Comparison of ENCODE assay signal across 15 cellular contexts in the genomic region with DNA sequence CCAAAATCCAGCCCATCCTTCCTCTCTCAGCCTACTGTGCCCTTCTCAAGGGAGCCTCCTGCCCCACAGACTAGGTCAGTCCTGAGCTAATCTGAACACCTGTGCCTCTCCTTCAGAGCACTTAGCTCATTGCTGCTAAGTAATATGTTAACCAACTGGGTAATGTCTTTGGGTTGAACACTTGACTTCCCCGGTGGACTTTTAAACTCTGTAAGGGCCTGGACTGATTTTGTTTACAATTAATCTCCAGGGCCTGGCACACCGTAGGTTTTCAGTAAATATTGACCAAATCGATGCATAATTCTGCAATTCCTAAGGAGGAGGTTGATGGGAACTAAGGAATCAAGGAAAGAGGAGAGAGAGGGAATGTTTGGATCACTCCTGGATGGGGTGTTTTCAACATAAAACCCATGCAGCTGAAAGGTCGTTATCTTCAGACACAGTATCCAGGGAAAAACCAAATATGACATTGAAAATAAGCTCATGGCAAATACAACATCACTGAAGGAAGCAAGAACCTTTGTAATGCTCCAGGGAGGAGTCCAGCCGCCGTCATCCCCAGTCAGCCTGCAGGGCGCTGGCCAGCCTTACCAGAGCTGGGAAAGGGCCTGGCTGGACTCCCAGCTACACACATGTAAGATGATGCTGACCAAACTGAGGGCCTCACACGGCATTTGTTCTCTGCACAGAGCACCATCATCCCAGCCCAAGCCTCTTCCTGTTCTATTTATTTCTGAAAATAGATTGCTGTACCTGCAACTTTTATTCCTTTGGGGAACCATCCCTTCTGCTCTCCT.
A peak's percentile ranks its signal among the peaks of the same experiment; 100 is the strongest.
DNase-seq lines count a peak whose midpoint lies in the region; TF ChIP-seq lines count a peak whose summit lies in the region.
"Had no signal": no experiment of that assay in that cellular context is flagged by ENCODE, and none has a peak within 500 bp of the region (broad histone marks: within the 10 kb centered on the region; RNA-seq: fewer than 3 reads in every experiment).

No MANE protein-coding gene starts in this region.

- H3K27me3 Mint-ChIP-seq in mesothelial cell of epicardium (ENCODE audit: low read depth), result peaks cover 7% of the 10 kb centered on the region

- no peaks in the 10 kb centered on the region for H3K36me3 Mint-ChIP-seq in mesothelial cell of epicardium

- WGBS in liver, result 43% methylated on average over 8 of the region's 8 CpGs
- 59 to 69% (median 64%) methylated on average over 7 to 8 of the region's 8 CpGs for WGBS in adrenal gland, 4 donors

- H3K27me3 ChIP-seq in liver (ENCODE audit: control insufficient read depth in 4 of 4, insufficient read depth in 4 of 4, low read length in 3 of 4) (peaks cover 0 to 2% (median 0%) of the 10 kb centered on the region in 4 donors), adrenal gland (no peaks in the 10 kb centered on the region)
- H3K27me3 ChIP-seq: testis had no signal

- H3K9me3 ChIP-seq in liver (ENCODE audit: control insufficient read depth in 4 of 4, low read length in 3 of 4), result peaks cover 0 to 2% (median under 1%) of the 10 kb centered on the region in 4 donors
- H3K9me3 ChIP-seq in adrenal gland (replicated peaks in 1 of 3), result no peaks in the 10 kb centered on the region
- H3K9me3 ChIP-seq: testis had no signal

- TF ChIP-seq CTCF in AG10803 (conservative IDR thresholded peaks at IDR 0.05; ENCODE audit: low read length), result no peak
- no peak for TF ChIP-seq CTCF in liver (IDR thresholded peaks at IDR 0.05; ENCODE audit: low read depth, low read length, missing input control)
- no peak for TF ChIP-seq CTCF in adrenal gland (IDR thresholded peaks at IDR 0.05)
- no peak for TF ChIP-seq CTCF in mesothelial cell of epicardium (IDR thresholded peaks at IDR 0.05; ENCODE audit: unreplicated experiment)

- H3K4me3 Mint-ChIP-seq in mesothelial cell of epicardium, result no peak overlapping the region
- H3K4me3 Mint-ChIP-seq: activated CD8-positive, alpha-beta T cell treated with anti-CD3 and anti-CD28 coated beads, Interleukin-2, amount 10 ng/mL, durations not matched to agents 7 days and 5 days had no signal

- peak; percentile 30 for DNase-seq in AG10803 (ENCODE audit: low read depth)
- DNase-seq in NCI-H2196 treated with DMSO at 0.1 percent for 48 hours (lab: John Stamatoyannopoulos, UW; ENCODE audit: unreplicated experiment), result peak; percentile 14
- peak; percentile 40 for DNase-seq in fibroblast of gingiva (ENCODE audit: low read depth)
- no peak for DNase-seq in adrenal gland
- no peak for DNase-seq in mesothelial cell of epicardium (ENCODE audit: low spot score in 2 of 2, unreplicated experiment in 2 of 2)
- DNase-seq in putamen (ENCODE audit: low spot score), result no peak
- DNase-seq in DMS 273 (lab: John Stamatoyannopoulos, UW; ENCODE audit: unreplicated experiment), result no peak
- DNase-seq: activated CD8-positive, alpha-beta T cell treated with anti-CD3 and anti-CD28 coated beads, Interleukin-2, amount 10 ng/mL, durations not matched to agents 7 days and 5 days; H7; Karpas-422; mammary epithelial cell; NCI-H1930; nucleus accumbens; testis had no signal

- no peak overlapping the region for H3K27ac Mint-ChIP-seq in mesothelial cell of epicardium
- H3K27ac Mint-ChIP-seq: activated CD8-positive, alpha-beta T cell treated with anti-CD3 and anti-CD28 coated beads, Interleukin-2, amount 10 ng/mL, durations not matched to agents 7 days and 5 days had no signal

- H3K36me3 ChIP-seq in liver (ENCODE audit: control insufficient read depth in 4 of 4, insufficient read depth in 3 of 4, low read depth in 1 of 4, low read length in 3 of 4), result no peaks in the 10 kb centered on the region
- H3K36me3 ChIP-seq in adrenal gland (replicated peaks in 1 of 2), result no peaks in the 10 kb centered on the region

- H3K9me3 Mint-ChIP-seq in mesothelial cell of epicardium, result peaks cover 5% of the 10 kb centered on the region

- H3K4me1 ChIP-seq in liver (ENCODE audit: control insufficient read depth in 4 of 4, insufficient read depth in 4 of 4, low read length in 3 of 4), result peaks cover 0 to 13% (median 5%) of the 10 kb centered on the region in 4 donors
- H3K4me1 ChIP-seq in adrenal gland (replicated peaks in 1 of 2), result no peaks in the 10 kb centered on the region
- H3K4me1 ChIP-seq: testis had no signal

- no peak overlapping the region for H3K9ac ChIP-seq in liver (ENCODE audit: low read depth in 1 of 2, low read length in 2 of 2)

- H3K27ac ChIP-seq in liver (ENCODE audit: low read depth in 1 of 2, low read length in 2 of 2) (no peak overlapping the region), adrenal gland (no peak overlapping the region)
- H3K27ac ChIP-seq: testis had no signal

- no peak overlapping the region for H3K4me3 ChIP-seq in AG10803 (ENCODE audit: low read length)
- H3K4me3 ChIP-seq in liver (ENCODE audit: low read depth in 1 of 3, low read length in 3 of 3), result no peak overlapping the region
- no peak overlapping the region for H3K4me3 ChIP-seq in adrenal gland
- H3K4me3 ChIP-seq: testis had no signal

- no peak for TF ChIP-seq POLR2A in adrenal gland (IDR thresholded peaks at IDR 0.05)

- intact Hi-C loops in adrenal gland (cut with DNase I), result no loop called here

- H3K4me1 Mint-ChIP-seq in mesothelial cell of epicardium, result peaks cover 16% of the 10 kb centered on the region

- no peak for TF ChIP-seq RAD21 in liver (IDR thresholded peaks at IDR 0.05)

TF ChIP-seq in liver, 16 proteins besides CTCF, POLR2A, EP300 and RAD21:
- TF ChIP-seq HNF4A (conservative IDR thresholded peaks at IDR 0.05) (peak; percentile 7 to 34), TAF1 (conservative IDR thresholded peaks at IDR 0.05) (no peak), FOXA2 (IDR thresholded peaks at IDR 0.05) (peak; percentile 18), YY1 (IDR thresholded peaks at IDR 0.05) (no peak)

Comparison
In these comparisons a context has a peak if more than half of its experiments do, and no peak if none do; other contexts are left out.
1. DNase-seq: peak in AG10803 (single experiment), NCI-H2196 treated with DMSO at 0.1 percent for 48 hours (single experiment) and fibroblast of gingiva (single experiment); none in adrenal gland (0 of 7), mesothelial cell of epicardium (0 of 2), putamen (single experiment) and DMS 273 (single experiment).